ENCODE assay signal across 4 cellular contexts in the genomic region with DNA sequence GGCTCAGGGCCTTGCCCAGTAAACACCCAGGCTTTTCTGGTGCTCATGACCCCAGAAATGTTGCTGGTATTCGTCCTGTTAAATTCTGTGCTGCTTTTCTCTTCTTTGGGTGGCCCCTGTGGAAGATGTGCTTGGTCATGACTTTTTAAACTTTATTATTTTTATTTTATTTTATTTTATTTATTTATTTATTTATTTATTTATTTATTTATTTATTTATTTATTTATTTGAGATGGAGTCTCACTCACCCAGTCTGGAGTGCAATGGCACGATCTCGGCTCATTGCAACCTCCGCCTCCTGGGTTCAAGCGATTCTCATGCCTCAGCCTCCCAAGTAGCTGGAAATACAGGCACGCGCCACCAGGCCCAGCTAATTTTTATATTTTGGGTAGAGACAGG. TPM values are rescaled to one million over a fixed set of nuclear protein-coding genes. Genes with fewer than 3 reads are reported as not detected.
"Had no signal": no experiment of that assay in that cellular context is flagged by ENCODE, and none has a peak within 500 bp of the region (broad histone marks: within the 10 kb centered on the region; RNA-seq: fewer than 3 reads in every experiment).

No MANE protein-coding gene starts in this region.

RNA-seq across cellular contexts. Expression of gene MILR1, which starts 10.9 kb away (rescaled TPM):
- total RNA-seq: kidney epithelial cell; naive thymus-derived CD8-positive, alpha-beta T cell; neural crest cell; osteocyte had no signal
- polyA plus RNA-seq: naive thymus-derived CD8-positive, alpha-beta T cell had no signal
